ENCODE assay signal across 1 cellular context in the genomic region with DNA sequence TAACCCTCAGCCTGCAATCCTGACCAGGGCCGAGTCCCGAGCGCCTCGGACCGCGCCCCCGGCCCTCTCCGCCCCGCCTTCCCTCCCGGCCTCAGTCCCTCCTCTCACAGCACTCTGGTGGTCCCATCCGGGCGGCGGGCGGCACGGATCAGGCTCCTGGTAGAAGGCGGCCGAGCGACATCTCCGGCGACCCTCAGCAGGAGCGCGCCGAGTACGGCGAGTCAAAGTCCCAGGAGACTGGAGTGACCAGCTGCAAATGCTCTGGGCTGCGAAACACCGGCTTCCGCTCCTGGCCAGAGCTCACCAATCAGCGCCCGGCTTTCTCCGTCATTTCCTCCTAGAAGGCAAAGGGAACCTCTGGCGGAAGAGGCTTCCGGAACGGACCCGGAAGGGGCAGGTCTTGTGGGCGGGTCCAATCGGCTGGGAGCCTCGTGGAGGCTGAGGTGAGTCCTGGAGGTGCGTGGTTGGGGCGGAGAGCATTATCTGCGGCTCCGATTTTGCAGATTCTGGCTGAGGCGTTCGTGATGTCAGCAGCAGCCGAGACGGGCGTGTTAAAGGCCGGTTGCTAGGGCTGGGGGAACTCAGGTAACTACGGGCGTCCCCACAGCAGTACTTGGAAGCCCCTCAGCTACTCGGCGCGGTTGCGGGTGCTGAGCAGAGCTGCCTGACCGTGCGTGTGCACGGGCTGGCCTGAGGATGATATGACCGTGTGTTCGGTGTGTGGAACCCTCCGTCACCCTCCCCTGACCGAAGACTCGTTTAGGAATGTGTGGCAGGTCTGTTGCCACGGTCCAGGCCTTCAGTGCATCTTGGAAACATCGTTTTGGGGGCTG.
TF ChIP-seq lines count a peak whose summit lies in the region.

A gene with protein sequence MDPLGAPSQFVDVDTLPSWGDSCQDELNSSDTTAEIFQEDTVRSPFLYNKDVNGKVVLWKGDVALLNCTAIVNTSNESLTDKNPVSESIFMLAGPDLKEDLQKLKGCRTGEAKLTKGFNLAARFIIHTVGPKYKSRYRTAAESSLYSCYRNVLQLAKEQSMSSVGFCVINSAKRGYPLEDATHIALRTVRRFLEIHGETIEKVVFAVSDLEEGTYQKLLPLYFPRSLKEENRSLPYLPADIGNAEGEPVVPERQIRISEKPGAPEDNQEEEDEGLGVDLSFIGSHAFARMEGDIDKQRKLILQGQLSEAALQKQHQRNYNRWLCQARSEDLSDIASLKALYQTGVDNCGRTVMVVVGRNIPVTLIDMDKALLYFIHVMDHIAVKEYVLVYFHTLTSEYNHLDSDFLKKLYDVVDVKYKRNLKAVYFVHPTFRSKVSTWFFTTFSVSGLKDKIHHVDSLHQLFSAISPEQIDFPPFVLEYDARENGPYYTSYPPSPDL (minus strand): TSS at position 282 of the 833 bp plus-strand sequence. CDS start 9,264 bp downstream, outside the sequence.
A gene (plus strand): TSS at position 400 of the 833 bp plus-strand sequence. CDS start 3,581 bp downstream, outside the sequence.

TF ChIP-seq in K562, 482 proteins besides CTCF, POLR2A, EP300 and RAD21 (continued from another document and continues in another):
- TF ChIP-seq, protein P1, sequence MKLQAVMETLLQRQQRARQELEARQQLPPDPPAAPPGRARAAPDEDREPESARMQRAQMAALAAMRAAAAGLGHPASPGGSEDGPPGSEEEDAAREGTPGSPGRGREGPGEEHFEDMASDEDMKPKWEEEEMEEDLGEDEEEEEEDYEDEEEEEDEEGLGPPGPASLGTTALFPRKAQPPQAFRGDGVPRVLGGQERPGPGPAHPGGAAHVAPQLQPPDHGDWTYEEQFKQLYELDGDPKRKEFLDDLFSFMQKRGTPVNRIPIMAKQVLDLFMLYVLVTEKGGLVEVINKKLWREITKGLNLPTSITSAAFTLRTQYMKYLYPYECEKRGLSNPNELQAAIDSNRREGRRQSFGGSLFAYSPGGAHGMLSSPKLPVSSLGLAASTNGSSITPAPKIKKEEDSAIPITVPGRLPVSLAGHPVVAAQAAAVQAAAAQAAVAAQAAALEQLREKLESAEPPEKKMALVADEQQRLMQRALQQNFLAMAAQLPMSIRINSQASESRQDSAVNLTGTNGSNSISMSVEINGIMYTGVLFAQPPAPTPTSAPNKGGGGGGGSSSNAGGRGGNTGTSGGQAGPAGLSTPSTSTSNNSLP (IDR thresholded peaks at IDR 0.05; ENCODE audit: borderline replicate concordance, low read depth, low read length), result no peak
- TF ChIP-seq, protein P2, sequence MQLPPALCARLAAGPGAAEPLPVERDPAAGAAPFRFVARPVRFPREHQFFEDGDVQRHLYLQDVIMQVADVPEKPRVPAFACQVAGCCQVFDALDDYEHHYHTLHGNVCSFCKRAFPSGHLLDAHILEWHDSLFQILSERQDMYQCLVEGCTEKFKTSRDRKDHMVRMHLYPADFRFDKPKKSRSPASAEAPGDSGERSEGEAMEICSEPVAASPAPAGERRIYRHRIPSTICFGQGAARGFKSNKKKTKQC (CRISPR knock-in tag; IDR thresholded peaks at IDR 0.05), result peak; percentile 33; the same call in 1 of the 2 replicates
- TF ChIP-seq GTF2E2 (tag; IDR thresholded peaks at IDR 0.05), result no peak
- TF ChIP-seq, protein P3, sequence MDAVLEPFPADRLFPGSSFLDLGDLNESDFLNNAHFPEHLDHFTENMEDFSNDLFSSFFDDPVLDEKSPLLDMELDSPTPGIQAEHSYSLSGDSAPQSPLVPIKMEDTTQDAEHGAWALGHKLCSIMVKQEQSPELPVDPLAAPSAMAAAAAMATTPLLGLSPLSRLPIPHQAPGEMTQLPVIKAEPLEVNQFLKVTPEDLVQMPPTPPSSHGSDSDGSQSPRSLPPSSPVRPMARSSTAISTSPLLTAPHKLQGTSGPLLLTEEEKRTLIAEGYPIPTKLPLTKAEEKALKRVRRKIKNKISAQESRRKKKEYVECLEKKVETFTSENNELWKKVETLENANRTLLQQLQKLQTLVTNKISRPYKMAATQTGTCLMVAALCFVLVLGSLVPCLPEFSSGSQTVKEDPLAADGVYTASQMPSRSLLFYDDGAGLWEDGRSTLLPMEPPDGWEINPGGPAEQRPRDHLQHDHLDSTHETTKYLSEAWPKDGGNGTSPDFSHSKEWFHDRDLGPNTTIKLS (IDR thresholded peaks at IDR 0.05; ENCODE audit: borderline replicate concordance, low read depth), result peak; percentile 65; the same call in 1 of the 2 replicates
- TF ChIP-seq, protein P4, sequence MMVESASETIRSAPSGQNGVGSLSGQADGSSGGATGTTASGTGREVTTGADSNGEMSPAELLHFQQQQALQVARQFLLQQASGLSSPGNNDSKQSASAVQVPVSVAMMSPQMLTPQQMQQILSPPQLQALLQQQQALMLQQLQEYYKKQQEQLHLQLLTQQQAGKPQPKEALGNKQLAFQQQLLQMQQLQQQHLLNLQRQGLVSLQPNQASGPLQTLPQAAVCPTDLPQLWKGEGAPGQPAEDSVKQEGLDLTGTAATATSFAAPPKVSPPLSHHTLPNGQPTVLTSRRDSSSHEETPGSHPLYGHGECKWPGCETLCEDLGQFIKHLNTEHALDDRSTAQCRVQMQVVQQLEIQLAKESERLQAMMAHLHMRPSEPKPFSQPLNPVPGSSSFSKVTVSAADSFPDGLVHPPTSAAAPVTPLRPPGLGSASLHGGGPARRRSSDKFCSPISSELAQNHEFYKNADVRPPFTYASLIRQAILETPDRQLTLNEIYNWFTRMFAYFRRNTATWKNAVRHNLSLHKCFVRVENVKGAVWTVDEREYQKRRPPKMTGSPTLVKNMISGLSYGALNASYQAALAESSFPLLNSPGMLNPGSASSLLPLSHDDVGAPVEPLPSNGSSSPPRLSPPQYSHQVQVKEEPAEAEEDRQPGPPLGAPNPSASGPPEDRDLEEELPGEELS (CRISPR knock-in tag; IDR thresholded peaks at IDR 0.05; ENCODE audit: borderline replicate concordance), result no peak
- TF ChIP-seq ATF7 (IDR thresholded peaks at IDR 0.05), result peak; percentile 82; the same call in 1 of the 2 replicates
- no peak for TF ChIP-seq ILK (tag; IDR thresholded peaks at IDR 0.05; ENCODE audit: borderline replicate concordance, low read depth)
- peak; percentile 72 for TF ChIP-seq SP1 (CRISPR knock-in tag; IDR thresholded peaks at IDR 0.05)
- TF ChIP-seq, protein P5, sequence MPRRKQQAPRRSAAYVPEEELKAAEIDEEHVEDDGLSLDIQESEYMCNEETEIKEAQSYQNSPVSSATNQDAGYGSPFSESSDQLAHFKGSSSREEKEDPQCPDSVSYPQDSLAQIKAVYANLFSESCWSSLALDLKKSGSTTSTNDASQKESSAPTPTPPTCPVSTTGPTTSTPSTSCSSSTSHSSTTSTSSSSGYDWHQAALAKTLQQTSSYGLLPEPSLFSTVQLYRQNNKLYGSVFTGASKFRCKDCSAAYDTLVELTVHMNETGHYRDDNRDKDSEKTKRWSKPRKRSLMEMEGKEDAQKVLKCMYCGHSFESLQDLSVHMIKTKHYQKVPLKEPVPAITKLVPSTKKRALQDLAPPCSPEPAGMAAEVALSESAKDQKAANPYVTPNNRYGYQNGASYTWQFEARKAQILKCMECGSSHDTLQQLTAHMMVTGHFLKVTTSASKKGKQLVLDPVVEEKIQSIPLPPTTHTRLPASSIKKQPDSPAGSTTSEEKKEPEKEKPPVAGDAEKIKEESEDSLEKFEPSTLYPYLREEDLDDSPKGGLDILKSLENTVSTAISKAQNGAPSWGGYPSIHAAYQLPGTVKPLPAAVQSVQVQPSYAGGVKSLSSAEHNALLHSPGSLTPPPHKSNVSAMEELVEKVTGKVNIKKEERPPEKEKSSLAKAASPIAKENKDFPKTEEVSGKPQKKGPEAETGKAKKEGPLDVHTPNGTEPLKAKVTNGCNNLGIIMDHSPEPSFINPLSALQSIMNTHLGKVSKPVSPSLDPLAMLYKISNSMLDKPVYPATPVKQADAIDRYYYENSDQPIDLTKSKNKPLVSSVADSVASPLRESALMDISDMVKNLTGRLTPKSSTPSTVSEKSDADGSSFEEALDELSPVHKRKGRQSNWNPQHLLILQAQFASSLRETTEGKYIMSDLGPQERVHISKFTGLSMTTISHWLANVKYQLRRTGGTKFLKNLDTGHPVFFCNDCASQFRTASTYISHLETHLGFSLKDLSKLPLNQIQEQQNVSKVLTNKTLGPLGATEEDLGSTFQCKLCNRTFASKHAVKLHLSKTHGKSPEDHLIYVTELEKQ (CRISPR knock-in tag; IDR thresholded peaks at IDR 0.05), result no peak
- no peak; the same call in 1 of the 2 replicates for TF ChIP-seq DPF2 (IDR thresholded peaks at IDR 0.05)
- TF ChIP-seq MYC (IDR thresholded peaks at IDR 0.05; ENCODE audit: low read depth, low read length), result peak; percentile 99
- TF ChIP-seq MYC (CRISPR knock-in tag; IDR thresholded peaks at IDR 0.05; ENCODE audit: borderline replicate concordance, low read depth), result peak; percentile 89; the same call in 1 of the 2 replicates
- 0 out of 2 replicates have a peak, but pooled peaks have one; percentile 39 for TF ChIP-seq SMARCE1 (IDR thresholded peaks at IDR 0.05)
- no peak for TF ChIP-seq RBM14 (IDR thresholded peaks at IDR 0.05; ENCODE audit: borderline replicate concordance, insufficient read depth, low read depth, low read length)
- TF ChIP-seq, protein P6, sequence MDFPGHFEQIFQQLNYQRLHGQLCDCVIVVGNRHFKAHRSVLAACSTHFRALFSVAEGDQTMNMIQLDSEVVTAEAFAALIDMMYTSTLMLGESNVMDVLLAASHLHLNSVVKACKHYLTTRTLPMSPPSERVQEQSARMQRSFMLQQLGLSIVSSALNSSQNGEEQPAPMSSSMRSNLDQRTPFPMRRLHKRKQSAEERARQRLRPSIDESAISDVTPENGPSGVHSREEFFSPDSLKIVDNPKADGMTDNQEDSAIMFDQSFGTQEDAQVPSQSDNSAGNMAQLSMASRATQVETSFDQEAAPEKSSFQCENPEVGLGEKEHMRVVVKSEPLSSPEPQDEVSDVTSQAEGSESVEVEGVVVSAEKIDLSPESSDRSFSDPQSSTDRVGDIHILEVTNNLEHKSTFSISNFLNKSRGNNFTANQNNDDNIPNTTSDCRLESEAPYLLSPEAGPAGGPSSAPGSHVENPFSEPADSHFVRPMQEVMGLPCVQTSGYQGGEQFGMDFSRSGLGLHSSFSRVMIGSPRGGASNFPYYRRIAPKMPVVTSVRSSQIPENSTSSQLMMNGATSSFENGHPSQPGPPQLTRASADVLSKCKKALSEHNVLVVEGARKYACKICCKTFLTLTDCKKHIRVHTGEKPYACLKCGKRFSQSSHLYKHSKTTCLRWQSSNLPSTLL (IDR thresholded peaks at IDR 0.05), result no peak
- TF ChIP-seq SPI1 (IDR thresholded peaks at IDR 0.05; ENCODE audit: borderline replicate concordance, low read depth, low read length), result peak; percentile 64; the same call in 1 of the 2 replicates
- TF ChIP-seq SP2 (IDR thresholded peaks at IDR 0.05; ENCODE audit: extremely low read depth, low read depth, low read length, poor library complexity, severe bottlenecking), result no peak
- no peak for TF ChIP-seq GATA2 (CRISPR knock-in tag; IDR thresholded peaks at IDR 0.05)
- no peak for TF ChIP-seq ZNF830 (CRISPR knock-in tag; IDR thresholded peaks at IDR 0.05)
- no peak for TF ChIP-seq HSF4 (CRISPR knock-in tag; IDR thresholded peaks at IDR 0.05; ENCODE audit: borderline replicate concordance)
- peak; percentile 47 for TF ChIP-seq JUND (IDR thresholded peaks at IDR 0.05; ENCODE audit: borderline replicate concordance, low read depth, low read length)
- TF ChIP-seq JUND (tag; IDR thresholded peaks at IDR 0.05; ENCODE audit: borderline replicate concordance, low read depth, low read length), result peak; percentile 22; the same call in 1 of the 3 replicates
- no peak for TF ChIP-seq HNRNPL (IDR thresholded peaks at IDR 0.05; ENCODE audit: low read depth, low read length)
- TF ChIP-seq DIDO1 (tag; IDR thresholded peaks at IDR 0.05; ENCODE audit: low read depth), result 0 out of 2 replicates have a peak, but pooled peaks have one; percentile 21
- TF ChIP-seq, protein P7, sequence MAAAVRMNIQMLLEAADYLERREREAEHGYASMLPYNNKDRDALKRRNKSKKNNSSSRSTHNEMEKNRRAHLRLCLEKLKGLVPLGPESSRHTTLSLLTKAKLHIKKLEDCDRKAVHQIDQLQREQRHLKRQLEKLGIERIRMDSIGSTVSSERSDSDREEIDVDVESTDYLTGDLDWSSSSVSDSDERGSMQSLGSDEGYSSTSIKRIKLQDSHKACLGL (CRISPR knock-in tag; IDR thresholded peaks at IDR 0.05; ENCODE audit: borderline replicate concordance, poor library complexity, severe bottlenecking), result peak; percentile 78
- no peak for TF ChIP-seq ZNF197 (CRISPR knock-in tag; IDR thresholded peaks at IDR 0.05; ENCODE audit: low read depth)
- no peak for TF ChIP-seq GTF2F1 (IDR thresholded peaks at IDR 0.05; ENCODE audit: low read depth, low read length)
- peak; percentile 35 for TF ChIP-seq ETV1 (tag; conservative IDR thresholded peaks at IDR 0.05; ENCODE audit: low read depth)
- peak; percentile 52; the same call in 1 of the 2 replicates for TF ChIP-seq CTBP1 (IDR thresholded peaks at IDR 0.05; ENCODE audit: borderline replicate concordance)
- TF ChIP-seq, protein P8, sequence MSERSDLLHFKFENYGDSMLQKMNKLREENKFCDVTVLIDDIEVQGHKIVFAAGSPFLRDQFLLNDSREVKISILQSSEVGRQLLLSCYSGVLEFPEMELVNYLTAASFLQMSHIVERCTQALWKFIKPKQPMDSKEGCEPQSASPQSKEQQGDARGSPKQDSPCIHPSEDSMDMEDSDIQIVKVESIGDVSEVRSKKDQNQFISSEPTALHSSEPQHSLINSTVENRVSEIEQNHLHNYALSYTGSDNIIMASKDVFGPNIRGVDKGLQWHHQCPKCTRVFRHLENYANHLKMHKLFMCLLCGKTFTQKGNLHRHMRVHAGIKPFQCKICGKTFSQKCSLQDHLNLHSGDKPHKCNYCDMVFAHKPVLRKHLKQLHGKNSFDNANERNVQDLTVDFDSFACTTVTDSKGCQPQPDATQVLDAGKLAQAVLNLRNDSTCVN (CRISPR knock-in tag; IDR thresholded peaks at IDR 0.05), result no peak
- TF ChIP-seq ETS2 (tag; IDR thresholded peaks at IDR 0.05; ENCODE audit: borderline replicate concordance, poor library complexity, severe bottlenecking), result no peak
- TF ChIP-seq RFX1 (IDR thresholded peaks at IDR 0.05), result peak; percentile 57
- TF ChIP-seq MBD2 (IDR thresholded peaks at IDR 0.05; ENCODE audit: borderline replicate concordance, low read depth), result peak; percentile 80
- no peak for TF ChIP-seq ZNF79 (CRISPR knock-in tag; IDR thresholded peaks at IDR 0.05; ENCODE audit: low read depth)
- TF ChIP-seq, protein P9, sequence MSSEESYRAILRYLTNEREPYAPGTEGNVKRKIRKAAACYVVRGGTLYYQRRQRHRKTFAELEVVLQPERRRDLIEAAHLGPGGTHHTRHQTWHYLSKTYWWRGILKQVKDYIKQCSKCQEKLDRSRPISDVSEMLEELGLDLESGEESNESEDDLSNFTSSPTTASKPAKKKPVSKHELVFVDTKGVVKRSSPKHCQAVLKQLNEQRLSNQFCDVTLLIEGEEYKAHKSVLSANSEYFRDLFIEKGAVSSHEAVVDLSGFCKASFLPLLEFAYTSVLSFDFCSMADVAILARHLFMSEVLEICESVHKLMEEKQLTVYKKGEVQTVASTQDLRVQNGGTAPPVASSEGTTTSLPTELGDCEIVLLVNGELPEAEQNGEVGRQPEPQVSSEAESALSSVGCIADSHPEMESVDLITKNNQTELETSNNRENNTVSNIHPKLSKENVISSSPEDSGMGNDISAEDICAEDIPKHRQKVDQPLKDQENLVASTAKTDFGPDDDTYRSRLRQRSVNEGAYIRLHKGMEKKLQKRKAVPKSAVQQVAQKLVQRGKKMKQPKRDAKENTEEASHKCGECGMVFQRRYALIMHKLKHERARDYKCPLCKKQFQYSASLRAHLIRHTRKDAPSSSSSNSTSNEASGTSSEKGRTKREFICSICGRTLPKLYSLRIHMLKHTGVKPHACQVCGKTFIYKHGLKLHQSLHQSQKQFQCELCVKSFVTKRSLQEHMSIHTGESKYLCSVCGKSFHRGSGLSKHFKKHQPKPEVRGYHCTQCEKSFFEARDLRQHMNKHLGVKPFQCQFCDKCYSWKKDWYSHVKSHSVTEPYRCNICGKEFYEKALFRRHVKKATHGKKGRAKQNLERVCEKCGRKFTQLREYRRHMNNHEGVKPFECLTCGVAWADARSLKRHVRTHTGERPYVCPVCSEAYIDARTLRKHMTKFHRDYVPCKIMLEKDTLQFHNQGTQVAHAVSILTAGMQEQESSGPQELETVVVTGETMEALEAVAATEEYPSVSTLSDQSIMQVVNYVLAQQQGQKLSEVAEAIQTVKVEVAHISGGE (CRISPR knock-in tag; IDR thresholded peaks at IDR 0.05), result peak in 2 of 3 experiments; percentile 74 to 95; a peak in 5 of 6 replicates
